ENCODE assay signal across 8 cellular contexts in the genomic region with DNA sequence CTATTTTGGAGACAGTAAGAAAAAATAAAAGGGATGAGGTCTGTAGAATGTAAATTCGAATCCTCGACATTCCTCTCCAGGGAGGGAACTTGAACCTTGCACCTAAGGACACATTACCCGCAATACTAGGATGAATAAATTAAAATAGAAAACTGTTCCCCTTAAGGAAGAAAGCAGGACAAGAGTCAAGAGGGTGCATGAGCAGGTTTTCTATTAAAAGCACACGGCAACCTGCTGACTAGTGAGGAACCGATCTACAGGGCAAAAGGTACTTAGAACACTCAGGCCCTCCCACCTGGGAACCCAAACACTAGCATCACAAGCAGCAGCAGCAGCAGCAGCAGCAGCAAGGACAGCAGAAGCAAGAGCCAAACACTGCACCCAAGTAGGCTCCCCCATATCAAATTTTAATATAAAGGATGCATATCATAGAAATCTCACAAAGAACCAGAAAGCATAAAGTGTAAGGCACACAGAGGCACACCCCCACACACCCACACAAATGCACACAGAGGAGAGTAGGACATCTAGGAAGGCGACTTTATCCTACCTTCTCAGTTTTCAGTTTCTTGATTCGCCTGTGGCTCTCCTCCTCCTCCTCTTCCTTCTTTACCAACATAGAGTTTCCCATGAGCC. TPM values are rescaled to one million over a fixed set of nuclear protein-coding genes. Genes with fewer than 3 reads are reported as not detected.
DNase-seq lines count a peak whose midpoint lies in the region; ATAC-seq and TF ChIP-seq lines count a peak whose summit lies in the region.

No MANE protein-coding gene starts in this region.

- no peaks in the 10 kb centered on the region for H3K9me3 Mint-ChIP-seq in Caco-2 (ENCODE audit: unreplicated experiment)
- peaks cover 2% of the 10 kb centered on the region for H3K9me3 Mint-ChIP-seq in activated CD8-positive, alpha-beta memory T cell treated with anti-CD3 and anti-CD28 coated beads, Interleukin-2, amount 10 ng/mL, durations not matched to agents 7 days and 5 days (ENCODE audit: low read depth)

- no peak overlapping the region for H3K4me3 Mint-ChIP-seq in Caco-2 (ENCODE audit: unreplicated experiment)
- no peak overlapping the region for H3K4me3 Mint-ChIP-seq in activated CD8-positive, alpha-beta memory T cell treated with anti-CD3 and anti-CD28 coated beads, Interleukin-2, amount 10 ng/mL, durations not matched to agents 7 days and 5 days

- H3K9me3 ChIP-seq in Caco-2 (no peaks in the 10 kb centered on the region), duodenal mucosa (ENCODE audit: control insufficient read depth in 1 of 2, low read length in 2 of 2) (no peaks in the 10 kb centered on the region), muscle layer of colon (ENCODE audit: low read length) (no peaks in the 10 kb centered on the region)

- no peak for DNase-seq in Caco-2
- DNase-seq in LoVo (ENCODE audit: low spot score), result peak; percentile 61
- no peak for DNase-seq in activated CD8-positive, alpha-beta memory T cell treated with anti-CD3 and anti-CD28 coated beads, Interleukin-2, amount 10 ng/mL, durations not matched to agents 7 days and 5 days
- no peak for DNase-seq in SW 1271 (lab: John Stamatoyannopoulos, UW)
- DNase-seq in stimulated activated CD8-positive, alpha-beta memory T cell treated with anti-CD3 and anti-CD28 coated beads, Interleukin-4, amount 100 ng/mL, for 48 hours, result no peak
- DNase-seq in NOMO-1 treated with dmso at 0.1 percent for 144 hours (lab: John Stamatoyannopoulos, UW; ENCODE audit: unreplicated experiment), result no peak

- H3K36me3 ChIP-seq in Caco-2 (ENCODE audit: control insufficient read depth, insufficient read depth, low read length) (no peaks in the 10 kb centered on the region; the same call in 1 of the 2 replicates), duodenal mucosa (ENCODE audit: control insufficient read depth in 1 of 2, insufficient read depth in 2 of 2, low read length in 2 of 2) (no peaks in the 10 kb centered on the region), muscle layer of colon (ENCODE audit: insufficient read depth, low read length) (no peaks in the 10 kb centered on the region)

- peaks cover 11% of the 10 kb centered on the region for H3K36me3 Mint-ChIP-seq in Caco-2 (ENCODE audit: insufficient read depth, unreplicated experiment)
- no peaks in the 10 kb centered on the region for H3K36me3 Mint-ChIP-seq in activated CD8-positive, alpha-beta memory T cell treated with anti-CD3 and anti-CD28 coated beads, Interleukin-2, amount 10 ng/mL, durations not matched to agents 7 days and 5 days

- H3K4me3 ChIP-seq in Caco-2 (ENCODE audit: low read depth, low read length) (peak overlapping the region; percentile 6; the same call in 1 of the 2 replicates), duodenal mucosa (ENCODE audit: low read depth in 1 of 2, low read length in 2 of 2) (peak overlapping the region; percentile 86 to 89), muscle layer of colon (ENCODE audit: low read depth in 1 of 2, low read length in 2 of 2) (peak overlapping the region; percentile 48 to 77)

- H3K27ac ChIP-seq in duodenal mucosa (ENCODE audit: low read depth, low read length) (peak overlapping the region; percentile 77), muscle layer of colon (ENCODE audit: low read depth, low read length) (peak overlapping the region; percentile 89)

- H3K4me1 ChIP-seq in Caco-2, result peaks cover 63% of the 10 kb centered on the region
- H3K4me1 ChIP-seq in duodenal mucosa (ENCODE audit: control insufficient read depth in 1 of 2, insufficient read depth in 2 of 2, low read length in 2 of 2), result peaks cover 24 to 36% of the 10 kb centered on the region in 2 donors
- H3K4me1 ChIP-seq in muscle layer of colon (ENCODE audit: insufficient read depth, low read length), result peaks cover 32% of the 10 kb centered on the region

- POLR2A ChIA-PET in Caco-2 (lab: Charles Lee), result no interaction called here

- H3K9ac ChIP-seq in duodenal mucosa (ENCODE audit: low read depth in 1 of 2, low read length in 2 of 2) (peak overlapping the region; percentile 80 to 81), muscle layer of colon (ENCODE audit: low read length) (peak overlapping the region; percentile 42)

- CTCF ChIA-PET in Caco-2 (lab: Charles Lee), result no interaction called here
- CTCF ChIA-PET in activated CD8-positive, alpha-beta memory T cell treated with anti-CD3 and anti-CD28 coated beads, Interleukin-2, amount 10 ng/mL, durations not matched to agents 7 days and 5 days (lab: Charles Lee), result no interaction called here

- H3K27me3 Mint-ChIP-seq in Caco-2 (ENCODE audit: insufficient read depth, unreplicated experiment), result no peaks in the 10 kb centered on the region
- peaks cover 43% of the 10 kb centered on the region for H3K27me3 Mint-ChIP-seq in activated CD8-positive, alpha-beta memory T cell treated with anti-CD3 and anti-CD28 coated beads, Interleukin-2, amount 10 ng/mL, durations not matched to agents 7 days and 5 days

- no TSS peak for BruUV-seq in Caco-2 (replicated peaks; lab: Mats Ljungman, UMichigan)

- no peaks in the 10 kb centered on the region for H3K27me3 ChIP-seq in Caco-2 (replicated peaks; ENCODE audit: control insufficient read depth, insufficient read depth, low read length)
- H3K27me3 ChIP-seq in duodenal mucosa (ENCODE audit: control insufficient read depth in 1 of 2, insufficient read depth in 2 of 2, low read length in 2 of 2), result no peaks in the 10 kb centered on the region
- H3K27me3 ChIP-seq in muscle layer of colon (ENCODE audit: control insufficient read depth in 1 of 2, insufficient read depth in 2 of 2, low read length in 2 of 2), result no peaks in the 10 kb centered on the region

- no peak for TF ChIP-seq CTCF in Caco-2 (IDR thresholded peaks at IDR 0.05; ENCODE audit: insufficient read depth in 1 of 2, low read depth in 1 of 2, low read length in 1 of 2, severe bottlenecking in 1 of 2, unreplicated experiment in 1 of 2)

- H3K27ac Mint-ChIP-seq in Caco-2 (ENCODE audit: unreplicated experiment), result no peak overlapping the region
- H3K27ac Mint-ChIP-seq in activated CD8-positive, alpha-beta memory T cell treated with anti-CD3 and anti-CD28 coated beads, Interleukin-2, amount 10 ng/mL, durations not matched to agents 7 days and 5 days, result no peak overlapping the region

- intact Hi-C loops in Caco-2 (cut with micrococcal nuclease; ENCODE audit: unreplicated experiment), result no loop called here

- ATAC-seq in activated CD8-positive, alpha-beta memory T cell treated with anti-CD3 and anti-CD28 coated beads, Interleukin-2, amount 10 ng/mL, durations not matched to agents 7 days and 5 days, result no peak

- peaks cover 12% of the 10 kb centered on the region for H3K4me1 Mint-ChIP-seq in Caco-2 (ENCODE audit: low read depth, unreplicated experiment)
- H3K4me1 Mint-ChIP-seq in activated CD8-positive, alpha-beta memory T cell treated with anti-CD3 and anti-CD28 coated beads, Interleukin-2, amount 10 ng/mL, durations not matched to agents 7 days and 5 days, result no peaks in the 10 kb centered on the region

RNA-seq across cellular contexts. Expression of gene ZNF608, which starts 2.8 kb away (rescaled TPM):
- total RNA-seq in Caco-2 (2022), result 17.5 and 24.0 TPM in 2 replicates
- total RNA-seq in activated CD8-positive, alpha-beta memory T cell treated with anti-CD3 and anti-CD28 coated beads, Interleukin-2, amount 10 ng/mL, durations not matched to agents 7 days and 5 days, result not detected

Comparison
In these comparisons a context has a peak if more than half of its experiments do, and no peak if none do; other contexts are left out.
1. H3K4me3 ChIP-seq: peak in every context shown above with its lines; median percentile 88 in duodenal mucosa; 62 in muscle layer of colon; 6 in Caco-2.
2. RNA of gene ZNF608, which starts 2.8 kb away (total RNA-seq): 17.5 to 24.0 TPM in Caco-2; not detected in activated CD8-positive, alpha-beta memory T cell treated with anti-CD3 and anti-CD28 coated beads, Interleukin-2, amount 10 ng/mL, durations not matched to agents 7 days and 5 days; every median in the first group is over 10 times any median in the second.